Comparison of ENCODE assay signal across 33 cellular contexts in the genomic region with DNA sequence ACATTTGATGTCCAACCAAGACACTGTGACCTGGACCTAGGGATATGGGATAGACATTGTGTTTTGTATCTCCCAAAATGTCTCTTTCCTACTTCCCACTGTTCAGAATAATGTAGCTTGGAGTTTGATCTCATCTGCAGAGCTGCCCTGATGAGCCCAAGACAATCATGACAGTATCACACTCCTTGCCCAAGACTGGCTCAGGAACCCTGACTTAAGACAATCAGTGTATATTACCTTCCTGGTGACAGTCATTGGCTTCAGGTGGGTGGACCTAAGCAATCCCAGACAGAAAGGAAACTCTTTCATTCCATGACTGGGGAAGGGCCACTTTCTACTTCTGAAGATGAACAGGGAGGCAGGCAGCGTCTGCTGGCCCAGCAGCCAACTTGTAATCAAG. TPM values are rescaled to one million over a fixed set of nuclear protein-coding genes. Genes with fewer than 3 reads are reported as not detected.
"Had no signal": no experiment of that assay in that cellular context is flagged by ENCODE, and none has a peak within 500 bp of the region (broad histone marks: within the 10 kb centered on the region; RNA-seq: fewer than 3 reads in every experiment).

No MANE protein-coding gene starts in this region.

- H3K27ac ChIP-seq: ascending aorta, cardiac muscle cell, WERI-Rb-1 had no signal

- H3K27me3 ChIP-seq: ascending aorta had no signal

- H3K4me1 ChIP-seq: ascending aorta had no signal

- H3K36me3 ChIP-seq: ascending aorta, cardiac muscle cell, WERI-Rb-1 had no signal

- ATAC-seq: activated CD4-positive, alpha-beta T cell treated with anti-CD3 and anti-CD28 coated beads for 36 hours; activated CD4-positive, CD25-positive, alpha-beta regulatory T cell treated with anti-CD3 and anti-CD28 coated beads, Interleukin-2, amount 50 U/mL, for 24 hours; activated CD8-positive, alpha-beta memory T cell treated with anti-CD3 and anti-CD28 coated beads, Interleukin-2, amount 10 ng/mL, durations not matched to agents 7 days and 5 days; activated CD8-positive, alpha-beta T cell treated with anti-CD3 and anti-CD28 coated beads, Interleukin-2, amount 10 ng/mL, durations not matched to agents 7 days and 5 days; activated naive CD8-positive, alpha-beta T cell treated with anti-CD3 and anti-CD28 coated beads, Interleukin-2, amount 50 U/mL, for 24 hours; WTC11 had no signal

- H3K4me3 ChIP-seq: ascending aorta, cardiac muscle cell had no signal

- FAIRE-seq: bronchial epithelial cell, TTC549 had no signal

- DNase-seq: activated CD4-positive, alpha-beta memory T cell treated with anti-CD3 and anti-CD28 coated beads, Interleukin-2, amount 10 ng/mL, durations not matched to agents 7 days and 5 days; activated CD4-positive, alpha-beta T cell treated with anti-CD3 and anti-CD28 coated beads for 1 hour; activated CD4-positive, alpha-beta T cell treated with anti-CD3 and anti-CD28 coated beads for 36 hours; activated CD4-positive, alpha-beta T cell treated with anti-CD3 and anti-CD28 coated beads for 48 hours; activated CD4-positive, alpha-beta T cell treated with anti-CD3 and anti-CD28 coated beads, Interleukin-2, amount 10 ng/mL, durations not matched to agents 7 days and 5 days; activated CD4-positive, alpha-beta T cell treated with anti-CD3 and anti-CD28 coated beads, Interleukin-2, amount 50 U/mL, for 48 hours; activated CD4-positive, CD25-positive, alpha-beta regulatory T cell; activated CD8-positive, alpha-beta memory T cell treated with anti-CD3 and anti-CD28 coated beads for 24 hours; activated CD8-positive, alpha-beta memory T cell treated with anti-CD3 and anti-CD28 coated beads, Interleukin-2, amount 10 ng/mL, durations not matched to agents 7 days and 5 days; activated CD8-positive, alpha-beta memory T cell treated with anti-CD3 and anti-CD28 coated beads, Interleukin-2, amount 50 U/mL, for 48 hours; activated CD8-positive, alpha-beta T cell treated with anti-CD3 and anti-CD28 coated beads, Interleukin-2, amount 10 ng/mL, durations not matched to agents 7 days and 5 days; activated effector memory CD4-positive, alpha-beta T cell treated with Interleukin-2 at 50 U/mL for 16 hours; activated gamma-delta T cell; activated naive CD4-positive, alpha-beta T cell treated with anti-CD3 and anti-CD28 coated beads, Interleukin-2, amount 10 ng/mL, durations not matched to agents 7 days and 5 days; activated naive CD4-positive, alpha-beta T cell treated with Interleukin-2 at 50 U/mL for 16 hours; activated naive CD8-positive, alpha-beta T cell treated with anti-CD3 and anti-CD28 coated beads, Interleukin-2, amount 10 ng/mL, durations not matched to agents 7 days and 5 days; activated naive CD8-positive, alpha-beta T cell treated with anti-CD3 and anti-CD28 coated beads, Interleukin-2, amount 50 U/mL, for 24 hours; activated T-cell treated with anti-CD3 and anti-CD28 coated beads, Interleukin-2, amount 50 U/mL, for 24 hours; activated T-cell treated with anti-CD3 and anti-CD28 coated beads, Interleukin-2, amount 50 U/mL, for 48 hours; amygdala; anterior cingulate cortex; central memory CD4-positive, alpha-beta T cell; T-helper 1 cell; T-helper 2 cell; T-helper 9 cell had no signal

- H3K9me3 ChIP-seq: ascending aorta had no signal

RNA-seq across cellular contexts. Expression of a gene that starts 14.3 kb away (rescaled TPM):
- total RNA-seq: activated CD8-positive, alpha-beta memory T cell treated with anti-CD3 and anti-CD28 coated beads, Interleukin-2, amount 10 ng/mL, durations not matched to agents 7 days and 5 days; activated T-helper 2 cell treated with anti-CD3 and anti-CD28 coated beads, Interferon-gamma antibody, Interleukin-2, Interleukin-4, amounts not matched to agents 10 μg/mL and 5 μg/mL and 100 μg/mL, durations not matched to agents 14 hours and 24 hours and 36 hours; bronchial epithelial cell had no signal

RNA-seq across cellular contexts. Expression of a gene that starts 55.6 kb away (rescaled TPM):
- total RNA-seq: activated T-helper 2 cell treated with anti-CD3 and anti-CD28 coated beads, Interferon-gamma antibody, Interleukin-2, Interleukin-4, amounts not matched to agents 10 μg/mL and 5 μg/mL and 100 μg/mL, durations not matched to agents 14 hours and 24 hours and 36 hours; ascending aorta; cardiac muscle cell had no signal
- polyA plus RNA-seq: cardiac muscle cell had no signal
